In genomic region chr17:8912060-8912981, GRCh38 we compare ENCODE assay signal across 1 cellular context.
TF ChIP-seq lines count a peak whose summit lies in the region.

No MANE protein-coding gene starts in this region.

TF ChIP-seq in WTC11, 78 proteins besides CTCF, POLR2A, EP300 and RAD21 (continued from another document):
- TF ChIP-seq ZNF281 (CRISPR knock-in tag; IDR thresholded peaks at IDR 0.05) (no peak), CBFB (CRISPR knock-in tag; IDR thresholded peaks at IDR 0.05; ENCODE audit: low read depth) (no peak), JUN (CRISPR knock-in tag; IDR thresholded peaks at IDR 0.05) (no peak), NFE2L1 (CRISPR knock-in tag; IDR thresholded peaks at IDR 0.05) (no peak), E2F4 (CRISPR knock-in tag; IDR thresholded peaks at IDR 0.05; ENCODE audit: borderline replicate concordance, low read depth) (no peak), ATF6 (CRISPR knock-in tag; IDR thresholded peaks at IDR 0.05) (no peak), PRRX2 (CRISPR knock-in tag; IDR thresholded peaks at IDR 0.05) (no peak), MXD4 (CRISPR knock-in tag; IDR thresholded peaks at IDR 0.05; ENCODE audit: borderline replicate concordance) (no peak), ZNF396 (CRISPR knock-in tag; IDR thresholded peaks at IDR 0.05; ENCODE audit: borderline replicate concordance) (no peak)
